In genomic region chr12:480831-481230, GRCh38 we compare ENCODE assay signal across 15 cellular contexts. TPM values are rescaled to one million over a fixed set of nuclear protein-coding genes. Genes with fewer than 3 reads are reported as not detected.
DNase-seq lines count a peak whose midpoint lies in the region; ATAC-seq lines count a peak whose summit lies in the region.
"Had no signal": no experiment of that assay in that cellular context is flagged by ENCODE, and none has a peak within 500 bp of the region (broad histone marks: within the 10 kb centered on the region; RNA-seq: fewer than 3 reads in every experiment).

No MANE protein-coding gene starts in this region.

- H3K27ac Mint-ChIP-seq in activated naive CD4-positive, alpha-beta T cell treated with anti-CD3 and anti-CD28 coated beads, Interleukin-2, amount 10 ng/mL, durations not matched to agents 7 days and 5 days: no peak overlapping the region
- no peak overlapping the region for H3K27ac Mint-ChIP-seq in activated CD4-positive, alpha-beta T cell treated with anti-CD3 and anti-CD28 coated beads, Interleukin-2, amount 10 ng/mL, durations not matched to agents 24 days and 14 days
- H3K27ac Mint-ChIP-seq: activated CD8-positive, alpha-beta T cell treated with anti-CD3 and anti-CD28 coated beads, Interleukin-2, amount 10 ng/mL, durations not matched to agents 7 days and 5 days; activated naive CD4-positive, alpha-beta T cell treated with anti-CD3 and anti-CD28 coated beads, Interleukin-2, amount 50 U/mL, for 24 hours; T-helper 1 cell treated with Interleukin-12 subunit alpha and Interleukin-12 subunit beta and Interleukin-4 antibody, amounts not matched to agents 30 μg/mL and 1 μg/mL, for 36 hours had no signal

- H3K36me3 ChIP-seq in SJCRH30: no peaks in the 10 kb centered on the region
- H3K36me3 ChIP-seq: sigmoid colon had no signal

- no peaks in the 10 kb centered on the region for H3K9me3 Mint-ChIP-seq in activated naive CD4-positive, alpha-beta T cell treated with anti-CD3 and anti-CD28 coated beads, Interleukin-2, amount 10 ng/mL, durations not matched to agents 7 days and 5 days
- no peaks in the 10 kb centered on the region for H3K9me3 Mint-ChIP-seq in activated CD4-positive, alpha-beta T cell treated with anti-CD3 and anti-CD28 coated beads, Interleukin-2, amount 10 ng/mL, durations not matched to agents 24 days and 14 days
- H3K9me3 Mint-ChIP-seq: activated naive CD4-positive, alpha-beta T cell treated with anti-CD3 and anti-CD28 coated beads, Interleukin-2, amount 50 U/mL, for 24 hours; T-helper 1 cell treated with Interleukin-12 subunit alpha and Interleukin-12 subunit beta and Interleukin-4 antibody, amounts not matched to agents 30 μg/mL and 1 μg/mL, for 36 hours had no signal

- no peaks in the 10 kb centered on the region for H3K4me1 Mint-ChIP-seq in activated naive CD4-positive, alpha-beta T cell treated with anti-CD3 and anti-CD28 coated beads, Interleukin-2, amount 10 ng/mL, durations not matched to agents 7 days and 5 days
- no peaks in the 10 kb centered on the region for H3K4me1 Mint-ChIP-seq in activated CD4-positive, alpha-beta T cell treated with anti-CD3 and anti-CD28 coated beads, Interleukin-2, amount 10 ng/mL, durations not matched to agents 24 days and 14 days
- H3K4me1 Mint-ChIP-seq: activated naive CD4-positive, alpha-beta T cell treated with anti-CD3 and anti-CD28 coated beads, Interleukin-2, amount 50 U/mL, for 24 hours had no signal

- no peaks in the 10 kb centered on the region for H3K27me3 ChIP-seq in SJCRH30
- H3K27me3 ChIP-seq: sigmoid colon had no signal

- H3K4me1 ChIP-seq in SJCRH30: peaks cover 22% of the 10 kb centered on the region

- DNase-seq in Daoy (ENCODE audit: low read depth): peak; percentile 85
- DNase-seq in SJCRH30: peak; percentile 93 to 95
- peak; percentile 70 for DNase-seq in left cardiac atrium
- DNase-seq in posterior vena cava (ENCODE audit: low spot score): peak; percentile 87
- no peak for DNase-seq in activated naive CD4-positive, alpha-beta T cell treated with anti-CD3 and anti-CD28 coated beads, Interleukin-2, amount 10 ng/mL, durations not matched to agents 7 days and 5 days
- DNase-seq in activated CD4-positive, alpha-beta T cell treated with anti-CD3 and anti-CD28 coated beads, Interleukin-2, amount 10 ng/mL, durations not matched to agents 24 days and 14 days: no peak
- DNase-seq: activated CD8-positive, alpha-beta T cell treated with anti-CD3 and anti-CD28 coated beads, Interleukin-2, amount 10 ng/mL, durations not matched to agents 7 days and 5 days; AML-193; GDM1; trophoblast cell had no signal

- CTCF ChIA-PET in activated naive CD4-positive, alpha-beta T cell treated with anti-CD3 and anti-CD28 coated beads, Interleukin-2, amount 10 ng/mL, durations not matched to agents 7 days and 5 days (lab: Charles Lee): no interaction called here

- ATAC-seq in left cardiac atrium (peak; percentile 66 to 85), HG03139 (IDR thresholded peaks at IDR 0.05; ENCODE audit: unreplicated experiment) (no peak), GM21723 (IDR thresholded peaks at IDR 0.05; ENCODE audit: unreplicated experiment) (no peak)
- ATAC-seq: activated CD8-positive, alpha-beta T cell treated with anti-CD3 and anti-CD28 coated beads, Interleukin-2, amount 10 ng/mL, durations not matched to agents 7 days and 5 days had no signal

- peak overlapping the region; percentile 99 for H3K27ac ChIP-seq in SJCRH30

- peak overlapping the region; percentile 30 for H3K4me3 ChIP-seq in SJCRH30
- H3K4me3 ChIP-seq: sigmoid colon had no signal

- no peak overlapping the region for H3K4me3 Mint-ChIP-seq in activated naive CD4-positive, alpha-beta T cell treated with anti-CD3 and anti-CD28 coated beads, Interleukin-2, amount 10 ng/mL, durations not matched to agents 7 days and 5 days
- H3K4me3 Mint-ChIP-seq in activated CD4-positive, alpha-beta T cell treated with anti-CD3 and anti-CD28 coated beads, Interleukin-2, amount 10 ng/mL, durations not matched to agents 24 days and 14 days: no peak overlapping the region
- H3K4me3 Mint-ChIP-seq: activated CD8-positive, alpha-beta T cell treated with anti-CD3 and anti-CD28 coated beads, Interleukin-2, amount 10 ng/mL, durations not matched to agents 7 days and 5 days; activated naive CD4-positive, alpha-beta T cell treated with anti-CD3 and anti-CD28 coated beads, Interleukin-2, amount 50 U/mL, for 24 hours; T-helper 1 cell treated with Interleukin-12 subunit alpha and Interleukin-12 subunit beta and Interleukin-4 antibody, amounts not matched to agents 30 μg/mL and 1 μg/mL, for 36 hours had no signal

- intact Hi-C loops in left cardiac atrium (cut with DNase I): no loop called here
- intact Hi-C loops in posterior vena cava (cut with DNase I): no loop called here
- intact Hi-C loops in activated CD4-positive, alpha-beta T cell treated with anti-CD3 and anti-CD28 coated beads, Interleukin-2, amount 10 ng/mL, durations not matched to agents 24 days and 14 days (cut with micrococcal nuclease): no loop called here

- H3K27me3 Mint-ChIP-seq in activated naive CD4-positive, alpha-beta T cell treated with anti-CD3 and anti-CD28 coated beads, Interleukin-2, amount 10 ng/mL, durations not matched to agents 7 days and 5 days: peaks cover 35% of the 10 kb centered on the region
- peaks cover 20% of the 10 kb centered on the region for H3K27me3 Mint-ChIP-seq in activated CD4-positive, alpha-beta T cell treated with anti-CD3 and anti-CD28 coated beads, Interleukin-2, amount 10 ng/mL, durations not matched to agents 24 days and 14 days
- H3K27me3 Mint-ChIP-seq: activated naive CD4-positive, alpha-beta T cell treated with anti-CD3 and anti-CD28 coated beads, Interleukin-2, amount 50 U/mL, for 24 hours had no signal

- no peaks in the 10 kb centered on the region for H3K9me3 ChIP-seq in SJCRH30 (replicated peaks)
- H3K9me3 ChIP-seq: sigmoid colon had no signal

- H3K36me3 Mint-ChIP-seq in activated naive CD4-positive, alpha-beta T cell treated with anti-CD3 and anti-CD28 coated beads, Interleukin-2, amount 10 ng/mL, durations not matched to agents 7 days and 5 days: no peaks in the 10 kb centered on the region
- H3K36me3 Mint-ChIP-seq in activated CD4-positive, alpha-beta T cell treated with anti-CD3 and anti-CD28 coated beads, Interleukin-2, amount 10 ng/mL, durations not matched to agents 24 days and 14 days (ENCODE audit: low read depth): no peaks in the 10 kb centered on the region
- H3K36me3 Mint-ChIP-seq: activated naive CD4-positive, alpha-beta T cell treated with anti-CD3 and anti-CD28 coated beads, Interleukin-2, amount 50 U/mL, for 24 hours had no signal

RNA-seq across cellular contexts. Expression of gene B4GALNT3, which starts 21.1 kb away (rescaled TPM):
- total RNA-seq in Daoy (2014; rRNA removed; shearing (Covaris generic)): 0.40 and 1.1 TPM in 2 replicates
- total RNA-seq in SJCRH30 (2014; rRNA removed; shearing (Covaris generic)): 29.5 and 33.0 TPM in 2 replicates
- total RNA-seq in left cardiac atrium (10 to 100 TPM; 20.9 to 22.1 TPM), posterior vena cava (1 to 10 TPM; 3.5 to 5.0 TPM)
- 6.6 TPM in 2 replicates for total RNA-seq in activated CD4-positive, alpha-beta T cell treated with anti-CD3 and anti-CD28 coated beads, Interleukin-2, amount 10 ng/mL, durations not matched to agents 24 days and 14 days

Comparison
In these comparisons a context has a peak if more than half of its experiments do, and no peak if none do; other contexts are left out.
1. DNase-seq: peak in Daoy (single experiment), SJCRH30 (2 of 2), left cardiac atrium (single experiment) and posterior vena cava (single experiment); none in activated naive CD4-positive, alpha-beta T cell treated with anti-CD3 and anti-CD28 coated beads, Interleukin-2, amount 10 ng/mL, durations not matched to agents 7 days and 5 days (single experiment) and activated CD4-positive, alpha-beta T cell treated with anti-CD3 and anti-CD28 coated beads, Interleukin-2, amount 10 ng/mL, durations not matched to agents 24 days and 14 days (single experiment).
2. ATAC-seq: peak in left cardiac atrium (2 of 2); none in HG03139 (single experiment) and GM21723 (single experiment).